In the genomic region with DNA sequence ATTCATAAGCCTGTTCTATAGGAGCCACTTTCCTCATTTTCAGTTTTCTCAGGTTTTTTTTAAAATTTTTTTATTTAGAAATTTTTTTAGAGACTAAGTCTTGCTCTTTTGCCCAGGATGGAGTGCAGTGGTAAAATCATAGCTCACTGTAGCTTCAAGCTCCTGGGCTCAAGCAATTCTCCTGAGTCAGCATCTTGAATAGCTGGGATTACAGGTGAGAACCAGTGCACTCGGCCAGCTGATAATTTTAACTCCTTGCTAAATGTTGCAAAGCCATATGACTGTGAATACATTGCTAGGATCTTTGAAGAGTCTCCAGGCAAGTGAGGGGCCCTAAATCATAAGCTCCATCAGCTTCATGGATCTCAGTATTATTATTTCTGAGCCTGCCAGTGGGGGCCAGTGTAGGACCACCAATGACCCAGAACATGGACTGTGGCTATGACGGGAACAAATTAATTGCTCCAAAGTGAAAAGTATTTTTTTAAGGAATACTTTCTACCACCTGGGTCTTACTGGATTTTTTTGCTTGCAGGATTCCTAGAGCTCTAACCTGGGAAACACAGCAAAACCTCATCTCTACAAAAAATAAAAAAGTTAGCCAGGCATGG, we compare ENCODE assay signal across 9 cellular contexts. TPM values are rescaled to one million over a fixed set of nuclear protein-coding genes. Genes with fewer than 3 reads are reported as not detected.
DNase-seq lines count a peak whose midpoint lies in the region; ATAC-seq, FAIRE-seq and TF ChIP-seq lines count a peak whose summit lies in the region.
"Had no signal": no experiment of that assay in that cellular context is flagged by ENCODE, and none has a peak within 500 bp of the region (broad histone marks: within the 10 kb centered on the region; RNA-seq: fewer than 3 reads in every experiment).

No MANE protein-coding gene starts in this region.

- H3K4me3 Mint-ChIP-seq in activated CD8-positive, alpha-beta memory T cell treated with anti-CD3 and anti-CD28 coated beads, Interleukin-2, amount 10 ng/mL, durations not matched to agents 7 days and 5 days, result no peak overlapping the region
- H3K4me3 Mint-ChIP-seq in immature natural killer cell, result no peak overlapping the region

- H3K4me2 ChIP-seq in MM.1S (ENCODE audit: low read depth, low read length), result no peak overlapping the region

- H3K36me3 Mint-ChIP-seq in activated CD8-positive, alpha-beta memory T cell treated with anti-CD3 and anti-CD28 coated beads, Interleukin-2, amount 10 ng/mL, durations not matched to agents 7 days and 5 days, result peaks cover 1% of the 10 kb centered on the region
- no peaks in the 10 kb centered on the region for H3K36me3 Mint-ChIP-seq in immature natural killer cell

- H3K9me3 ChIP-seq in pancreas, result no peaks in the 10 kb centered on the region
- no peaks in the 10 kb centered on the region for H3K9me3 ChIP-seq in MM.1S (replicated peaks; ENCODE audit: insufficient read depth, low read length)

- H3F3A ChIP-seq in MM.1S (ENCODE audit: insufficient read depth, low read length), result peaks cover 4% of the 10 kb centered on the region; the same call in 1 of the 2 replicates

- H3K27me3 ChIP-seq in brain microvascular endothelial cell (replicated peaks), result no peaks in the 10 kb centered on the region
- no peaks in the 10 kb centered on the region for H3K27me3 ChIP-seq in pancreas
- no peaks in the 10 kb centered on the region for H3K27me3 ChIP-seq in MM.1S (replicated peaks; ENCODE audit: insufficient read depth, low read length)

- no peaks in the 10 kb centered on the region for H3K27me3 Mint-ChIP-seq in activated CD8-positive, alpha-beta memory T cell treated with anti-CD3 and anti-CD28 coated beads, Interleukin-2, amount 10 ng/mL, durations not matched to agents 7 days and 5 days
- H3K27me3 Mint-ChIP-seq in immature natural killer cell (ENCODE audit: low read depth in 3 of 3), result peaks cover 1 to 3% (median 2%) of the 10 kb centered on the region in 3 donors

- H3K27ac ChIP-seq in brain microvascular endothelial cell (no peak overlapping the region), pancreas (no peak overlapping the region), MM.1S (ENCODE audit: low read length) (no peak overlapping the region)

- H3K4me1 Mint-ChIP-seq in activated CD8-positive, alpha-beta memory T cell treated with anti-CD3 and anti-CD28 coated beads, Interleukin-2, amount 10 ng/mL, durations not matched to agents 7 days and 5 days, result peaks cover 5% of the 10 kb centered on the region
- peaks cover 6 to 8% of the 10 kb centered on the region in 2 donors for H3K4me1 Mint-ChIP-seq in immature natural killer cell

- H3K9ac ChIP-seq in MM.1S (ENCODE audit: low read length), result no peak overlapping the region

- H3K4me3 ChIP-seq in brain microvascular endothelial cell (ENCODE audit: low read depth, low read length) (no peak overlapping the region), pancreas (no peak overlapping the region), MM.1S (ENCODE audit: low read length) (no peak overlapping the region)

- H3K36me3 ChIP-seq in brain microvascular endothelial cell (replicated peaks), result no peaks in the 10 kb centered on the region
- H3K36me3 ChIP-seq in pancreas, result no peaks in the 10 kb centered on the region
- H3K36me3 ChIP-seq in MM.1S (replicated peaks; ENCODE audit: insufficient read depth, low read length), result no peaks in the 10 kb centered on the region

- no peaks in the 10 kb centered on the region for H3K79me2 ChIP-seq in MM.1S (ENCODE audit: low read length)

- TF ChIP-seq CTCF in brain microvascular endothelial cell (IDR thresholded peaks at IDR 0.05; ENCODE audit: low read depth, low read length, missing control alignments) (peak; percentile 60), pancreas (IDR thresholded peaks at IDR 0.05) (no peak), MM.1S (IDR thresholded peaks at IDR 0.05; ENCODE audit: low read length) (no peak; the same call in 1 of the 2 replicates)

- in situ Hi-C loops in brain microvascular endothelial cell (cut with HindIII; ENCODE audit: low pct_ligation_motif_present, low sequenced_read_pairs), result no loop called here

- no peaks in the 10 kb centered on the region for H3K9me3 Mint-ChIP-seq in activated CD8-positive, alpha-beta memory T cell treated with anti-CD3 and anti-CD28 coated beads, Interleukin-2, amount 10 ng/mL, durations not matched to agents 7 days and 5 days (ENCODE audit: low read depth)
- no peaks in the 10 kb centered on the region for H3K9me3 Mint-ChIP-seq in immature natural killer cell

- no peaks in the 10 kb centered on the region for H3K9me2 ChIP-seq in MM.1S (replicated peaks; ENCODE audit: insufficient read depth, low read length)

- H4K20me1 ChIP-seq in MM.1S (ENCODE audit: insufficient read depth, low read length), result no peaks in the 10 kb centered on the region

- no peak overlapping the region for H3K27ac Mint-ChIP-seq in activated CD8-positive, alpha-beta memory T cell treated with anti-CD3 and anti-CD28 coated beads, Interleukin-2, amount 10 ng/mL, durations not matched to agents 7 days and 5 days
- H3K27ac Mint-ChIP-seq in immature natural killer cell, result no peak overlapping the region

- FAIRE-seq in pancreas (lab: Jason Lieb, UNC), result no peak

- ATAC-seq in activated CD8-positive, alpha-beta memory T cell treated with anti-CD3 and anti-CD28 coated beads, Interleukin-2, amount 10 ng/mL, durations not matched to agents 7 days and 5 days, result peak; percentile 47
- ATAC-seq in pancreas (peak in 3 of 4 donors; percentile 70 to 77 (median 71)), GM21423 (IDR thresholded peaks at IDR 0.05; ENCODE audit: unreplicated experiment) (no peak)

- H3K4me1 ChIP-seq in pancreas, result no peaks in the 10 kb centered on the region
- no peaks in the 10 kb centered on the region for H3K4me1 ChIP-seq in MM.1S (ENCODE audit: low read length)

- no peak overlapping the region for H2AFZ ChIP-seq in MM.1S (ENCODE audit: low read length)

- CTCF ChIA-PET in activated CD8-positive, alpha-beta memory T cell treated with anti-CD3 and anti-CD28 coated beads, Interleukin-2, amount 10 ng/mL, durations not matched to agents 7 days and 5 days (lab: Charles Lee), result interaction anchor here (0.6 to 1.9 kb wide), 15 partner anchors 9 to 152 kb away, joined by 3 to 6 read pairs (median 4); no protein-coding TSS in a partner anchor

- intact Hi-C loops in pancreas (cut with DNase I), result no loop called here

- WGBS in pancreas, 2 donors, result 20 to 26% methylated on average over 2 of the region's 2 CpGs

- DNase-seq in activated CD8-positive, alpha-beta memory T cell treated with anti-CD3 and anti-CD28 coated beads, Interleukin-2, amount 10 ng/mL, durations not matched to agents 7 days and 5 days, result no peak
- no peak for DNase-seq in activated CD8-positive, alpha-beta memory T cell treated with anti-CD3 and anti-CD28 coated beads, Interleukin-2, amount 50 U/mL, for 48 hours
- DNase-seq in NCI-H1105 (lab: John Stamatoyannopoulos, UW) (peak; percentile 15), brain microvascular endothelial cell (no peak), pancreas (no peak), MM.1S (no peak), immature natural killer cell (no peak)
- DNase-seq: NK-92 treated with Interleukin-12 subunit alpha and Interleukin-12 subunit beta, amount 100 ng/mL, for 24 hours had no signal

RNA-seq across cellular contexts. Expression of a gene that starts 5.7 kb away (rescaled TPM):
- 10 to 100 TPM; 53.4 to 54.2 TPM for total RNA-seq in activated CD8-positive, alpha-beta memory T cell treated with anti-CD3 and anti-CD28 coated beads, Interleukin-2, amount 10 ng/mL, durations not matched to agents 7 days and 5 days
- total RNA-seq in pancreas, result 10 to 100 TPM; 13.7 to 23.3 (median 16.8) TPM
- polyA plus RNA-seq in pancreas (1 to 10 TPM; 6.2 to 6.9 TPM), immature natural killer cell (10 to 100 TPM; 18.1 to 53.3 (median 28.7) TPM)

RNA-seq across cellular contexts. Expression of a gene that starts 14.7 kb away (rescaled TPM):
- 100 to 1,000 TPM; 116 to 185 TPM for total RNA-seq in activated CD8-positive, alpha-beta memory T cell treated with anti-CD3 and anti-CD28 coated beads, Interleukin-2, amount 10 ng/mL, durations not matched to agents 7 days and 5 days
- 100 to 1,000 TPM; 111 to 248 (median 179) TPM for total RNA-seq in pancreas
- 100 to 1,000 TPM in 1 of 2 donors, 10 to 100 TPM in 1; 50.2 to 158 TPM for polyA plus RNA-seq in pancreas
- 100 to 1,000 TPM; 192 to 379 (median 292) TPM for polyA plus RNA-seq in immature natural killer cell

RNA-seq across cellular contexts. Expression of a gene that starts 55.5 kb away (rescaled TPM):
- 10 to 100 TPM; 14.3 to 16.9 TPM for total RNA-seq in activated CD8-positive, alpha-beta memory T cell treated with anti-CD3 and anti-CD28 coated beads, Interleukin-2, amount 10 ng/mL, durations not matched to agents 7 days and 5 days
- total RNA-seq in pancreas, result 1 to 10 TPM; 4.1 to 8.0 (median 7.5) TPM
- polyA plus RNA-seq in pancreas (10 to 100 TPM in 1 of 2 donors, 1 to 10 TPM in 1; 8.1 to 13.8 TPM), immature natural killer cell (10 to 100 TPM; 23.6 to 44.1 (median 28.2) TPM)
